Comparison of ENCODE assay signal across 8 cellular contexts in genomic region chr22:18001040-18001893, GRCh38. TPM values are rescaled to one million over a fixed set of nuclear protein-coding genes. Genes with fewer than 3 reads are reported as not detected.
A peak's percentile ranks its signal among the peaks of the same experiment; 100 is the strongest.
DNase-seq lines count a peak whose midpoint lies in the region; ATAC-seq and TF ChIP-seq lines count a peak whose summit lies in the region.

No MANE protein-coding gene starts in this region.

- no peaks in the 10 kb centered on the region; the same call in 1 of the 2 replicates for H3F3A ChIP-seq in PC-9 (ENCODE audit: insufficient read depth, low read depth)

- no peak for ATAC-seq in HG03520 (IDR thresholded peaks at IDR 0.05; ENCODE audit: unreplicated experiment)

- H3K9me3 ChIP-seq in PC-9 (ENCODE audit: insufficient read depth, low read depth) = no peaks in the 10 kb centered on the region

- H2AFZ ChIP-seq in KMS-11 (ENCODE audit: low read depth) = peak overlapping the region; percentile 57
- peak overlapping the region; percentile 61 for H2AFZ ChIP-seq in PC-9

- no peaks in the 10 kb centered on the region for H3K9me2 ChIP-seq in PC-9 (ENCODE audit: insufficient read depth)

- H3K4me3 ChIP-seq in GM08714 (ENCODE audit: low read length) (peak overlapping the region; percentile 69), KMS-11 (IDR thresholded peaks at IDR 0.05; ENCODE audit: insufficient read depth, low read depth, low read length) (no peak overlapping the region), PC-9 (peak overlapping the region; percentile 68), epithelial cell of proximal tubule (ENCODE audit: low read depth, low read length) (peak overlapping the region; percentile 84)

- 0 out of 2 replicates have a peak, but pooled peaks have one; percentile 16 for TF ChIP-seq CTCF in KMS-11 (conservative IDR thresholded peaks at IDR 0.05; ENCODE audit: low read depth, low read length)
- peak; percentile 42 for TF ChIP-seq CTCF in PC-9 (conservative IDR thresholded peaks at IDR 0.05)
- no peak for TF ChIP-seq CTCF in epithelial cell of proximal tubule (conservative IDR thresholded peaks at IDR 0.05; ENCODE audit: low read depth, low read length)

- CTCF ChIA-PET in PC-9 (lab: Charles Lee) = interaction anchor here (0.9 kb wide), 1 partner anchor 75 kb away, joined by 3 read pairs; no protein-coding TSS in a partner anchor

- no peaks in the 10 kb centered on the region for H4K20me1 ChIP-seq in KMS-11 (ENCODE audit: insufficient read depth)
- peaks cover 4% of the 10 kb centered on the region; the same call in 1 of the 2 replicates for H4K20me1 ChIP-seq in PC-9 (ENCODE audit: insufficient read depth)

- H3K79me2 ChIP-seq in KMS-11 (ENCODE audit: insufficient read depth, low read depth) (peaks cover 40% of the 10 kb centered on the region), PC-9 (ENCODE audit: low read depth) (peaks cover 40% of the 10 kb centered on the region)

- no peaks in the 10 kb centered on the region for H3K36me3 ChIP-seq in KMS-11 (ENCODE audit: insufficient read depth)
- H3K36me3 ChIP-seq in PC-9 (ENCODE audit: low read depth) = no peaks in the 10 kb centered on the region

- intact Hi-C loops in PC-9 (cut with micrococcal nuclease; ENCODE audit: unreplicated experiment) = loop anchor here (1.0 to 5.0 kb wide), 3 partner anchors 32 to 154 kb away; no protein-coding TSS in a partner anchor

- peak; percentile 80 to 88 for DNase-seq in PC-9
- peak; percentile 86 to 88 for DNase-seq in activated T-cell treated with anti-CD3 and anti-CD28 coated beads, Interleukin-2, amount 50 U/mL, for 48 hours
- DNase-seq in epithelial cell of proximal tubule (ENCODE audit: low read depth) = peak; percentile 91
- DNase-seq in midbrain (lab: John Stamatoyannopoulos, UW) = peak; percentile 95
- DNase-seq in stimulated activated CD8-positive, alpha-beta memory T cell treated with anti-CD3 and anti-CD28 coated beads, Interleukin-15, amount 100 ng/mL, for 48 hours (ENCODE audit: low read depth in 2 of 2) = peak; percentile 61 to 69

- H3K27ac ChIP-seq in KMS-11 (peak overlapping the region; percentile 83), PC-9 (peak overlapping the region; percentile 75)

- H3K9ac ChIP-seq in KMS-11 = peak overlapping the region; percentile 77

- no TSS peak for BruUV-seq in PC-9 (replicated peaks; lab: Mats Ljungman, UMichigan)

- POLR2A ChIA-PET in PC-9 (lab: Charles Lee; ENCODE audit: unreplicated experiment) = no interaction called here

- peaks cover 44% of the 10 kb centered on the region for H3K4me1 ChIP-seq in KMS-11 (ENCODE audit: low read depth, poor library complexity, severe bottlenecking)
- H3K4me1 ChIP-seq in PC-9 (replicated peaks; ENCODE audit: insufficient read depth) = peaks cover 16% of the 10 kb centered on the region

- no peaks in the 10 kb centered on the region for H3K27me3 ChIP-seq in KMS-11 (ENCODE audit: insufficient read depth, low read depth)
- no peaks in the 10 kb centered on the region for H3K27me3 ChIP-seq in PC-9 (ENCODE audit: insufficient read depth, low read depth)

- H3K4me2 ChIP-seq in KMS-11 (peak overlapping the region; percentile 50; the same call in 1 of the 2 replicates), PC-9 (peak overlapping the region; percentile 81)

RNA-seq across cellular contexts. Expression of gene MICAL3, which starts 23.1 kb away (rescaled TPM):
- total RNA-seq in PC-9 (2021) (23.8 and 27.4 TPM in 2 replicates), epithelial cell of proximal tubule (43.0 and 47.5 TPM in 2 replicates)
